8 cellular contexts compared by ENCODE assay signal in the genomic region with DNA sequence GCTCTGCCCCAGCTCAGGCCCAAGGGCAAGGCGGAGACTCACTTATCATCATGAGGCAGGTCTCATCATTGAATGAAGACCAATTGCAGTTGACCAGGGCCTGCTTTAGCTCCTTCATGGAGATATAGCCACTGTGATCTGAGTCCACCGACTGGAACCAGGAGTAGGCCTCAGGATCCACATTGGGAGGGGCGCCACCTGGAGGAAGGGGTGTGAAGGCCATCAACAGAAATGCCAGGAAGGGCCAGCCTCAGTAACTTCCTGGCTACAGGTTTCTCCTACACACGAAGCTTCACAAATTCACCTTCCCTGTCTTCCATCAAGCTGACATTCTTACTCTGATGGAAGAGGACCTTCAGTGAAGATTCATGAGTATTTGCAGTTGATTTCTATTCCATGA. TPM values are rescaled to one million over a fixed set of nuclear protein-coding genes. Genes with fewer than 3 reads are reported as not detected.
DNase-seq lines count a peak whose midpoint lies in the region; ATAC-seq, FAIRE-seq and TF ChIP-seq lines count a peak whose summit lies in the region.

No MANE protein-coding gene starts in this region.

- H4K91ac ChIP-seq in H1 (replicated peaks; ENCODE audit: insufficient read length, low read length), result no peak overlapping the region

- POLR2A ChIA-PET in H1 (lab: Charles Lee; ENCODE audit: partially characterized antibody), result interaction anchor here (0.8 to 4.3 kb wide), 2 partner anchors 11 to 13 kb away, joined by 3 to 31 read pairs; a partner anchor contains a TSS

- peaks cover 12% of the 10 kb centered on the region; the same call in 1 of the 2 replicates for H3K79me1 ChIP-seq in H1 (ENCODE audit: low read depth, low read length)

- peak; percentile 71 to 88 (median 84) for TF ChIP-seq CTCF in H1 (IDR thresholded peaks at IDR 0.05; ENCODE audit: control extremely low read depth in 1 of 3, insufficient read depth in 1 of 3, low read depth in 1 of 3, low read length in 3 of 3)

- no peak overlapping the region for H3K23ac ChIP-seq in H1 (ENCODE audit: insufficient read length)

- no peaks in the 10 kb centered on the region for H3K27me3 ChIP-seq in H1 (replicated peaks in 1 of 4; ENCODE audit: control insufficient read depth in 3 of 4, extremely low read depth in 1 of 4, insufficient read depth in 3 of 4, low read length in 3 of 4)

- peak overlapping the region; percentile 75; the same call in 1 of the 2 replicates for H4K8ac ChIP-seq in H1 (ENCODE audit: extremely low read depth, insufficient read depth, low read length)

- peaks cover 0 to 6% of the 10 kb centered on the region in 2 experiments for H4K20me1 ChIP-seq in H1 (replicated peaks in 1 of 2; ENCODE audit: control insufficient read depth in 1 of 2, insufficient read depth in 2 of 2, low read length in 2 of 2)

- H2BK12ac ChIP-seq in H1 (ENCODE audit: low read depth, low read length), result no peak overlapping the region

- H4K5ac ChIP-seq in H1 (ENCODE audit: insufficient read length, low read depth, low read length), result no peak overlapping the region

- no peak for TF ChIP-seq POLR2A in H1 (IDR thresholded peaks at IDR 0.05; ENCODE audit: control extremely low read depth in 1 of 2, low read depth in 2 of 2, low read length in 2 of 2)

- no peak for ATAC-seq in GM19455 (IDR thresholded peaks at IDR 0.05; ENCODE audit: unreplicated experiment)
- ATAC-seq in GM19463 (IDR thresholded peaks at IDR 0.05; ENCODE audit: unreplicated experiment), result no peak
- ATAC-seq in GM19397 (IDR thresholded peaks at IDR 0.05; ENCODE audit: unreplicated experiment), result no peak

- no peaks in the 10 kb centered on the region for H3K4me1 ChIP-seq in H1 (replicated peaks in 1 of 4; ENCODE audit: control insufficient read depth in 3 of 4, insufficient read depth in 4 of 4, low read length in 3 of 4)

- no peak overlapping the region for H2AK5ac ChIP-seq in H1 (ENCODE audit: low read depth, low read length)

- WGBS in H1 (ENCODE audit: extremely low coverage in 1 of 2, insufficient coverage in 1 of 2, insufficient read length in 1 of 2, insufficient replicate concordance in 2 of 2, low coverage in 1 of 2, low lambda C conversion rate in 2 of 2, missing lambda C conversion rate in 1 of 2), 2 experiments, result 72% methylated on average over 4 of the region's 4 CpGs; no CpG with 5 or more reads in 1 of the 2 experiments

- no peak overlapping the region for H3K4ac ChIP-seq in H1 (replicated peaks; ENCODE audit: insufficient read length, low read depth, low read length)

- TF ChIP-seq EP300 in H1 (IDR thresholded peaks at IDR 0.05; ENCODE audit: borderline replicate concordance in 1 of 2, low read depth in 2 of 2, low read length in 2 of 2), result no peak

- no peaks in the 10 kb centered on the region for H3K9me3 ChIP-seq in H1 (ENCODE audit: insufficient read depth in 2 of 2, low read depth in 1 of 2, low read length in 1 of 2)

- H3K27ac ChIP-seq in H1 (ENCODE audit: low read depth, low read length), result no peak overlapping the region

- H3K9ac ChIP-seq in H1 (replicated peaks in 1 of 4; ENCODE audit: extremely low read depth in 1 of 4, low read depth in 3 of 4, low read length in 3 of 4), result no peak overlapping the region

- H2BK120ac ChIP-seq in H1 (replicated peaks; ENCODE audit: low read depth, low read length), result no peak overlapping the region

- H3K14ac ChIP-seq in H1 (ENCODE audit: insufficient read length), result no peak overlapping the region

- H3K4me2 ChIP-seq in H1 (ENCODE audit: insufficient read depth in 1 of 2, low read depth in 2 of 2, low read length in 2 of 2), result no peak overlapping the region

- no peak overlapping the region for H2BK5ac ChIP-seq in H1 (ENCODE audit: low read depth, low read length)

- H3K18ac ChIP-seq in H1 (ENCODE audit: extremely low read depth, low read length), result no peak overlapping the region

- CTCF ChIA-PET in H1 (lab: Charles Lee; ENCODE audit: partially characterized antibody), result interaction anchor here (0.6 to 8.6 kb wide), 33 partner anchors 8 to 238 kb away, joined by 3 to 40 read pairs (median 4); a partner anchor contains a TSS

- H2BK20ac ChIP-seq in H1 (ENCODE audit: low read length), result no peak overlapping the region

- TF ChIP-seq RAD21 in H1 (IDR thresholded peaks at IDR 0.05 in 1 of 2, conservative IDR thresholded peaks at IDR 0.05 in 1 of 2; ENCODE audit: low read depth in 2 of 2, low read length in 2 of 2), result peak; percentile 51 to 61

- H3K79me2 ChIP-seq in H1 (ENCODE audit: control insufficient read depth in 1 of 2, insufficient read depth in 2 of 2, low read length in 2 of 2), result peaks cover 0 to 16% of the 10 kb centered on the region in 2 experiments; a peak in 1 of 4 replicates

- H3K56ac ChIP-seq in H1 (replicated peaks; ENCODE audit: insufficient read length, low read depth, low read length), result no peak overlapping the region

- H2AFZ ChIP-seq in H1 (ENCODE audit: low read length), result no peak overlapping the region

- peak; percentile 32 for FAIRE-seq in H1 (lab: Jason Lieb, UNC)

- peaks cover 3 to 21% (median 11%) of the 10 kb centered on the region in 4 experiments; a peak in 7 of 8 replicates for H3K36me3 ChIP-seq in H1 (ENCODE audit: control insufficient read depth in 2 of 4, insufficient read depth in 4 of 4, low read length in 3 of 4)

- DNase-seq in SIG-M5 treated with dmso at 0.1 percent for 504 hours (lab: John Stamatoyannopoulos, UW; ENCODE audit: unreplicated experiment), result peak; percentile 2
- DNase-seq in SIG-M5 (lab: John Stamatoyannopoulos, UW), result no peak
- peak; percentile 57 for DNase-seq in NAMALWA (ENCODE audit: low spot score)
- DNase-seq in H1 (ENCODE audit: low read depth in 1 of 2, low spot score in 2 of 2), result peak in 1 of 2 experiments; percentile 85
- DNase-seq in stimulated activated CD4-positive, alpha-beta T cell treated with anti-CD3 and anti-CD28 coated beads, Interleukin-1b, Interleukin-23, amount 100 ng/mL, for 48 hours, result peak; percentile 25

- H2BK15ac ChIP-seq in H1 (ENCODE audit: low read length), result no peak overlapping the region

- no peak overlapping the region for H3K4me3 ChIP-seq in H1 (ENCODE audit: extremely low read depth in 1 of 4, insufficient read depth in 2 of 4, low read depth in 3 of 4, low read length in 4 of 4)

- H3K23me2 ChIP-seq in H1 (ENCODE audit: low read depth, low read length), result no peaks in the 10 kb centered on the region

TF ChIP-seq in H1, 55 proteins besides CTCF, POLR2A, EP300 and RAD21:
- TF ChIP-seq TEAD4 (IDR thresholded peaks at IDR 0.05; ENCODE audit: low read depth, low read length) (0 out of 2 replicates have a peak, but pooled peaks have one; percentile 11), KDM1A (IDR thresholded peaks at IDR 0.05; ENCODE audit: borderline replicate concordance, low read length) (no peak), RBBP5 (IDR thresholded peaks at IDR 0.05; ENCODE audit: borderline replicate concordance, low read depth, low read length) (no peak)
- TF ChIP-seq, protein P1, sequence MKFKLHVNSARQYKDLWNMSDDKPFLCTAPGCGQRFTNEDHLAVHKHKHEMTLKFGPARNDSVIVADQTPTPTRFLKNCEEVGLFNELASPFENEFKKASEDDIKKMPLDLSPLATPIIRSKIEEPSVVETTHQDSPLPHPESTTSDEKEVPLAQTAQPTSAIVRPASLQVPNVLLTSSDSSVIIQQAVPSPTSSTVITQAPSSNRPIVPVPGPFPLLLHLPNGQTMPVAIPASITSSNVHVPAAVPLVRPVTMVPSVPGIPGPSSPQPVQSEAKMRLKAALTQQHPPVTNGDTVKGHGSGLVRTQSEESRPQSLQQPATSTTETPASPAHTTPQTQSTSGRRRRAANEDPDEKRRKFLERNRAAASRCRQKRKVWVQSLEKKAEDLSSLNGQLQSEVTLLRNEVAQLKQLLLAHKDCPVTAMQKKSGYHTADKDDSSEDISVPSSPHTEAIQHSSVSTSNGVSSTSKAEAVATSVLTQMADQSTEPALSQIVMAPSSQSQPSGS (IDR thresholded peaks at IDR 0.05; ENCODE audit: low read length), result no peak

RNA-seq across cellular contexts. Expression of a gene that starts 11.6 kb away (rescaled TPM):
- 35.2 and 38.8 TPM in 2 replicates for total RNA-seq in H1 (2021; fragmentation: NEBNext Ultra II Directional; extraction: Animal tissue kit (Norgen Biotek cat#: 25700))
- polyA plus RNA-seq in H1 (2011; rRNA removed), result 61.2 and 69.2 TPM in 2 replicates
- 51.1 TPM for polyA plus RNA-seq in H1 (2011; cell fraction: cytosol; rRNA removed)
- 50.9 TPM for polyA plus RNA-seq in H1 (2011; cell fraction: nucleus; rRNA removed)
- polyA plus RNA-seq in H1 (2012, experiment 1 of 2), result 32.7 to 43.6 TPM (median 41.6 TPM) in 4 replicates
- 65.6 TPM for polyA plus RNA-seq in H1 (2012, experiment 2 of 2)
- 30.8 TPM for polyA plus RNA-seq in H1 (2013, experiment 1 of 2)
- 31.1 TPM for polyA plus RNA-seq in H1 (2013, experiment 2 of 2)
- 63.3 and 65.6 TPM in 2 replicates for polyA minus RNA-seq in H1 (2011; rRNA and poly(A)+ RNA removed)
- 23.8 TPM for polyA minus RNA-seq in H1 (2011; cell fraction: cytosol; rRNA and poly(A)+ RNA removed)
- 28.8 TPM for polyA minus RNA-seq in H1 (2011; cell fraction: nucleus; rRNA and poly(A)+ RNA removed)

RNA-seq across cellular contexts. Expression of a gene that starts 15.6 kb away (rescaled TPM):
- total RNA-seq in H1 (2021; fragmentation: NEBNext Ultra II Directional; extraction: Animal tissue kit (Norgen Biotek cat#: 25700)), result 0.35 and 0.44 TPM in 2 replicates
- polyA plus RNA-seq in H1 (2011; rRNA removed), result 0.39 and 0.61 TPM in 2 replicates
- polyA plus RNA-seq in H1 (2011; cell fraction: cytosol; rRNA removed), result 0.65 TPM
- polyA plus RNA-seq in H1 (2011; cell fraction: nucleus; rRNA removed), result 1.2 TPM
- 0.29 to 0.44 TPM (median 0.36 TPM) in 3 of 4 replicates, not detected in the other for polyA plus RNA-seq in H1 (2012, experiment 1 of 2)
- 0.21 TPM for polyA plus RNA-seq in H1 (2012, experiment 2 of 2)
- 0.22 TPM for polyA plus RNA-seq in H1 (2013, experiment 1 of 2)
- polyA plus RNA-seq in H1 (2013, experiment 2 of 2), result 0.33 TPM
- 0.32 and 0.35 TPM in 2 replicates for polyA minus RNA-seq in H1 (2011; rRNA and poly(A)+ RNA removed)
- not detected for polyA minus RNA-seq in H1 (2011; cell fraction: cytosol; rRNA and poly(A)+ RNA removed)
- not detected for polyA minus RNA-seq in H1 (2011; cell fraction: nucleus; rRNA and poly(A)+ RNA removed)

RNA-seq across cellular contexts. Expression of a gene that starts 56.8 kb away (rescaled TPM):
- 9.7 and 11.2 TPM in 2 replicates for total RNA-seq in H1 (2021; fragmentation: NEBNext Ultra II Directional; extraction: Animal tissue kit (Norgen Biotek cat#: 25700))
- 21.7 and 24.2 TPM in 2 replicates for polyA plus RNA-seq in H1 (2011; rRNA removed)
- polyA plus RNA-seq in H1 (2011; cell fraction: cytosol; rRNA removed), result 14.3 TPM
- polyA plus RNA-seq in H1 (2011; cell fraction: nucleus; rRNA removed), result 25.4 TPM
- 6.3 to 11.6 TPM (median 10.3 TPM) in 4 replicates for polyA plus RNA-seq in H1 (2012, experiment 1 of 2)
- polyA plus RNA-seq in H1 (2012, experiment 2 of 2), result 12.6 TPM
- 11.6 TPM for polyA plus RNA-seq in H1 (2013, experiment 1 of 2)
- polyA plus RNA-seq in H1 (2013, experiment 2 of 2), result 12.2 TPM
- polyA minus RNA-seq in H1 (2011; rRNA and poly(A)+ RNA removed), result 10.0 and 12.2 TPM in 2 replicates
- 7.3 TPM for polyA minus RNA-seq in H1 (2011; cell fraction: cytosol; rRNA and poly(A)+ RNA removed)
- 12.3 TPM for polyA minus RNA-seq in H1 (2011; cell fraction: nucleus; rRNA and poly(A)+ RNA removed)
